Comparison of ENCODE assay signal across 15 cellular contexts in the genomic region with DNA sequence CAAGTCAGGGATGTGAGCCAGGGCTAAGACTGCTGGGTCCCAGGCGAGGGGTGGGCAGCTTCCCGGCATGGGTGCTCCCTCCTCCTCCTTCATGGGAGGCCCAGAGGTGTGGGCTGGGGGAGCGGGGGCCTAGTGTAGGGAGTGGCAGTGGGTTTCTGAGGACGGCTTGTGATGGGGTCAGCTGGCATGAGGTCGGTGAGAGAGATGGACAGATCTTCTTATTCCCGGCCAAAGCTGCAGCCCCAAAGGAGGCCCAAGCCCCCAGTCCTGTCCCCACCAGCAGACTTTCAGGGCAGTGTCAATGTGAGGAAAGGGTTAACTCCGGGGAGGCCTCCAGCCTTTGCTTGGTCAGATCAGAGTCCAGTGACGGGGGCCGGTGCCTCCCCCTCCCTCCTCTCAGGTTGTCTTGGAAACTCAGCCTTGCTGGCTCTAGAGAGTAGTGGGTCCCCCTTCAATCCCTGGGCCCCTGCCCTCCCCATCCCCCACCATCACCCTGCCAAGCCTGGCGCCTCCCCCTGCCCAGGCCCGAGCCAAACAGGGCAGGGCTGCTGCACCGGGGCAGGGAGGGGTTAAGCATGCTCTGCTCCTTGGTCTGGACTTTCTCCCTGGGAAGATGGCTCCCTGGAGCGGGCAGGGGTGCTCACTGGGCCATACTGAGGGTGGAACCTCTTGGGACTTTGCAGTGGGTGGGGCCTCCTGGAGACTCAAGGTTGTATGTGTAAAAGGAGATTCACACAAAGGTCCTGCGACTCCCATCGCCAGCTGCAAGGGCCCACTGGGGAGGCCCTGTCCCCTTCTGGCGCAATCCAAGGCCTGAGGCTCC. TPM values are rescaled to one million over a fixed set of nuclear protein-coding genes. Genes with fewer than 3 reads are reported as not detected.
DNase-seq lines count a peak whose midpoint lies in the region; ATAC-seq, FAIRE-seq and TF ChIP-seq lines count a peak whose summit lies in the region.
"Had no signal": no experiment of that assay in that cellular context is flagged by ENCODE, and none has a peak within 500 bp of the region (broad histone marks: within the 10 kb centered on the region; RNA-seq: fewer than 3 reads in every experiment).

No MANE protein-coding gene starts in this region.

- H3K27ac ChIP-seq in HCT116 (ENCODE audit: low read depth, low read length) (no peak overlapping the region), angular gyrus (ENCODE audit: low read depth, low read length) (peak overlapping the region; percentile 31), small intestine (ENCODE audit: low read depth in 1 of 2, low read length in 1 of 2) (peak overlapping the region; percentile 73 to 92)

- TF ChIP-seq CTCF in HCT116 (IDR thresholded peaks at IDR 0.05 in 2 of 3, conservative IDR thresholded peaks at IDR 0.05 in 1 of 3; ENCODE audit: borderline replicate concordance in 1 of 3, insufficient read depth in 1 of 3, low read depth in 2 of 3, low read length in 2 of 3) = no peak

- TF ChIP-seq POLR2A in HCT116 (IDR thresholded peaks at IDR 0.05; ENCODE audit: borderline replicate concordance, extremely low read depth, insufficient read depth, insufficient read length) = no peak

- intact Hi-C loops in HCT116 (cut with micrococcal nuclease) = no loop called here

- ATAC-seq in HCT116 = 0 out of 2 replicates have a peak, but pooled peaks have one; percentile 6
- peak; percentile 52 for ATAC-seq in left lobe of liver
- ATAC-seq in HG03521 (IDR thresholded peaks at IDR 0.05; ENCODE audit: unreplicated experiment) = no peak
- ATAC-seq: stimulated activated naive CD8-positive, alpha-beta T cell treated with anti-CD3 and anti-CD28 coated beads, Interleukin-15, amount 100 ng/mL, for 72 hours had no signal

- RAD21 ChIA-PET in HCT116 (lab: Charles Lee; ENCODE audit: low non-redundant PET in 1 of 2, low total read pairs in 2 of 2, uncharacterized antibody in 2 of 2, unreplicated experiment in 2 of 2) = no interaction called here

- DNase-seq in HCT116 (ENCODE audit: low read depth, low spot score) (no peak), left lobe of liver (ENCODE audit: low spot score) (peak; percentile 81), small intestine (peak; percentile 98), putamen (ENCODE audit: low spot score) (no peak)
- no peak for DNase-seq in stimulated activated CD8-positive, alpha-beta memory T cell treated with anti-CD3 and anti-CD28 coated beads, Interleukin-4, amount 100 ng/mL, for 48 hours
- DNase-seq in stimulated activated CD4-positive, alpha-beta T cell treated with anti-CD3 and anti-CD28 coated beads, Interleukin-2, amount 100 ng/mL, for 48 hours = no peak
- DNase-seq: COR-L47; left cardiac atrium; stimulated activated CD4-positive, alpha-beta T cell treated with anti-CD3 and anti-CD28 coated beads, Interleukin-4, amount 100 ng/mL, for 4 hours; stimulated activated naive CD8-positive, alpha-beta T cell treated with anti-CD3 and anti-CD28 coated beads, Interleukin-15, amount 100 ng/mL, for 72 hours; SW 1271 had no signal

- H3K9me2 ChIP-seq in HCT116 (ENCODE audit: insufficient read depth) = no peaks in the 10 kb centered on the region

- CTCF ChIA-PET in HCT116 (lab: Charles Lee) = no interaction called here

- H3K4me2 ChIP-seq in HCT116 (ENCODE audit: low read length) = no peak overlapping the region

- peaks cover 28% of the 10 kb centered on the region for H3K79me2 ChIP-seq in HCT116 (ENCODE audit: insufficient read depth, low read length)

- POLR2A ChIA-PET in HCT116 (lab: Charles Lee) = no interaction called here

- H4K20me1 ChIP-seq in HCT116 (ENCODE audit: insufficient read depth) = no peaks in the 10 kb centered on the region; the same call in 1 of the 2 replicates

- H3K4me1 ChIP-seq in HCT116 (ENCODE audit: control insufficient read depth in 1 of 2, insufficient read depth in 2 of 2, low read length in 2 of 2) (peaks cover 25 to 47% of the 10 kb centered on the region in 2 experiments), small intestine (ENCODE audit: control insufficient read depth in 2 of 2, insufficient read depth in 1 of 2, low read depth in 1 of 2, low read length in 1 of 2) (peaks cover 12 to 18% of the 10 kb centered on the region in 2 donors)

- H3K9me3 ChIP-seq in HCT116 (ENCODE audit: control insufficient read depth in 1 of 2, insufficient read depth in 1 of 2, low read depth in 1 of 2, low read length in 2 of 2) = no peaks in the 10 kb centered on the region
- no peaks in the 10 kb centered on the region for H3K9me3 ChIP-seq in small intestine (ENCODE audit: control insufficient read depth, low read depth)

- FAIRE-seq in small intestine (lab: Jason Lieb, UNC) = no peak
- FAIRE-seq: colon had no signal

- H3K4me3 ChIP-seq in HCT116 (replicated peaks in 1 of 2; ENCODE audit: low read depth in 1 of 2, low read length in 2 of 2) (no peak overlapping the region), small intestine (ENCODE audit: low read depth in 1 of 2, low read length in 2 of 2) (peak overlapping the region in 1 of 2 donors; percentile 21)

- H2AFZ ChIP-seq in HCT116 (ENCODE audit: low read depth, low read length, poor library complexity, severe bottlenecking) = no peak overlapping the region
- H2AFZ ChIP-seq: parathyroid adenoma had no signal

- H3K27me3 ChIP-seq in HCT116 (ENCODE audit: insufficient read depth, low read length) (no peaks in the 10 kb centered on the region), small intestine (ENCODE audit: control insufficient read depth in 2 of 2, insufficient read depth in 2 of 2, low read length in 2 of 2) (no peaks in the 10 kb centered on the region)

- no TSS peak for BruUV-seq in HCT116 (replicated peaks; lab: Mats Ljungman, UMichigan)

- TF ChIP-seq RAD21 in HCT116 (IDR thresholded peaks at IDR 0.05; ENCODE audit: low read depth) = no peak

- H3K36me3 ChIP-seq in HCT116 (ENCODE audit: control insufficient read depth in 1 of 2, insufficient read depth in 2 of 2, low read length in 2 of 2) (peaks cover 0 to 4% of the 10 kb centered on the region in 2 experiments; a peak in 1 of 4 replicates), small intestine (ENCODE audit: control insufficient read depth in 2 of 2, insufficient read depth in 2 of 2, low read length in 2 of 2) (peaks cover 2 to 22% of the 10 kb centered on the region in 2 donors)

- WGBS in small intestine, 3 donors = 22 to 49% (median 41%) methylated on average over 16 of the region's 16 CpGs

- no peak overlapping the region for H3K9ac ChIP-seq in HCT116 (ENCODE audit: low read length)
- H3K9ac ChIP-seq: parathyroid adenoma had no signal

TF ChIP-seq in HCT116, 20 proteins besides CTCF, POLR2A, EP300 and RAD21:
- TF ChIP-seq ELF1 (IDR thresholded peaks at IDR 0.05; ENCODE audit: borderline replicate concordance, low read depth) (no peak), EZH2 (IDR thresholded peaks at IDR 0.05) (no peak), ZFX (IDR thresholded peaks at IDR 0.05) (no peak)

RNA-seq across cellular contexts. Expression of gene NAT9, which starts 12.4 kb away (rescaled TPM):
- total RNA-seq in HCT116 (2021; ENCODE audit: unreplicated experiment) (88.7 TPM), left lobe of liver (21.5 TPM)
- polyA plus RNA-seq in HCT116 (2012) = 67.7 and 68.5 TPM in 2 replicates
- 10 to 100 TPM; 12.4 to 28.3 (median 16.3) TPM for polyA plus RNA-seq in small intestine

RNA-seq across cellular contexts. Expression of gene NHERF1, which starts 15.3 kb away (rescaled TPM):
- total RNA-seq in HCT116 (2021; ENCODE audit: unreplicated experiment) = 129 TPM
- 71.3 and 81.9 TPM in 2 replicates for polyA plus RNA-seq in HCT116 (2012)
- total RNA-seq in left lobe of liver = 156 TPM
- 100 to 1,000 TPM; 231 to 592 (median 569) TPM for polyA plus RNA-seq in small intestine

RNA-seq across cellular contexts. Expression of gene RAB37, which starts 26.7 kb away (rescaled TPM):
- total RNA-seq in HCT116 (2021; ENCODE audit: unreplicated experiment) = 8.2 TPM
- polyA plus RNA-seq in HCT116 (2012) = 10.4 and 11.7 TPM in 2 replicates
- total RNA-seq in left lobe of liver = 14.0 TPM
- polyA plus RNA-seq in small intestine = 1 to 10 TPM; 1.8 to 4.5 (median 3.8) TPM

RNA-seq across cellular contexts. Expression of gene CD300LF, which starts 51.1 kb away (rescaled TPM):
- total RNA-seq in HCT116 (2021; ENCODE audit: unreplicated experiment) (not detected), left lobe of liver (not detected)
- polyA plus RNA-seq in HCT116 (2012) = not detected in 2 replicates
- polyA plus RNA-seq in small intestine = 1 to 10 TPM; 1.6 to 5.7 (median 2.3) TPM

Comparison
In these comparisons a context has a peak if more than half of its experiments do, and no peak if none do; other contexts are left out.
1. DNase-seq: peak in left lobe of liver (single experiment) and small intestine (single experiment); none in HCT116 (single experiment), putamen (single experiment), stimulated activated CD8-positive, alpha-beta memory T cell treated with anti-CD3 and anti-CD28 coated beads, Interleukin-4, amount 100 ng/mL, for 48 hours (single experiment) and stimulated activated CD4-positive, alpha-beta T cell treated with anti-CD3 and anti-CD28 coated beads, Interleukin-2, amount 100 ng/mL, for 48 hours (0 of 2).